ENCODE assay signal across 8 cellular contexts in genomic region chr1:47225430-47226100, GRCh38. TPM values are rescaled to one million over a fixed set of nuclear protein-coding genes. Genes with fewer than 3 reads are reported as not detected.
A peak's percentile ranks its signal among the peaks of the same experiment; 100 is the strongest.
DNase-seq lines count a peak whose midpoint lies in the region; ATAC-seq and TF ChIP-seq lines count a peak whose summit lies in the region.

No MANE protein-coding gene starts in this region.

- no peak for ATAC-seq in activated CD8-positive, alpha-beta memory T cell treated with anti-CD3 and anti-CD28 coated beads, Interleukin-2, amount 10 ng/mL, durations not matched to agents 7 days and 5 days
- ATAC-seq in right lobe of liver (peak; percentile 32 to 53 (median 34)), GM18517 (IDR thresholded peaks at IDR 0.05; ENCODE audit: unreplicated experiment) (no peak)

- no peak for TF ChIP-seq CTCF in right lobe of liver (IDR thresholded peaks at IDR 0.05)
- TF ChIP-seq CTCF in testis (IDR thresholded peaks at IDR 0.05) = no peak

- no peak for DNase-seq in activated CD8-positive, alpha-beta memory T cell treated with anti-CD3 and anti-CD28 coated beads, Interleukin-2, amount 10 ng/mL, durations not matched to agents 7 days and 5 days
- no peak for DNase-seq in activated CD8-positive, alpha-beta memory T cell treated with anti-CD3 and anti-CD28 coated beads, Interleukin-2, amount 50 U/mL, for 4 hours
- peak; percentile 27 for DNase-seq in adipocyte (ENCODE audit: low read depth)
- peak in 2 of 3 donors; percentile 41 to 52 for DNase-seq in right lobe of liver
- no peak for DNase-seq in testis
- DNase-seq in activated CD4-positive, CD25-positive, alpha-beta regulatory T cell treated with anti-CD3 and anti-CD28 coated beads, Interleukin-2, amount 50 U/mL, for 72 hours = no peak
- DNase-seq in 8988T = no peak

- H3K27me3 ChIP-seq in adipocyte (replicated peaks; ENCODE audit: control insufficient read depth, insufficient read depth, low read length) = peaks cover 89% of the 10 kb centered on the region
- peaks cover 4 to 29% of the 10 kb centered on the region in 2 donors for H3K27me3 ChIP-seq in right lobe of liver
- peaks cover 5% of the 10 kb centered on the region for H3K27me3 ChIP-seq in testis

- no peak overlapping the region for H3K9ac ChIP-seq in adipocyte (ENCODE audit: low read length)

- H3K36me3 ChIP-seq in adipocyte (ENCODE audit: control insufficient read depth, insufficient read depth, low read length, severe bottlenecking) (no peaks in the 10 kb centered on the region), right lobe of liver (no peaks in the 10 kb centered on the region), testis (ENCODE audit: low read depth, missing control alignments) (no peaks in the 10 kb centered on the region)

- H3K27ac ChIP-seq in right lobe of liver (peak overlapping the region in 1 of 3 donors; percentile 54), testis (no peak overlapping the region)

- peaks cover 52% of the 10 kb centered on the region for H3K27me3 Mint-ChIP-seq in activated CD8-positive, alpha-beta memory T cell treated with anti-CD3 and anti-CD28 coated beads, Interleukin-2, amount 10 ng/mL, durations not matched to agents 7 days and 5 days

- intact Hi-C loops in right lobe of liver (cut with DNase I) = no loop called here
- intact Hi-C loops in testis (cut with DNase I; ENCODE audit: low total_unique reads) = no loop called here

- H3K36me3 Mint-ChIP-seq in activated CD8-positive, alpha-beta memory T cell treated with anti-CD3 and anti-CD28 coated beads, Interleukin-2, amount 10 ng/mL, durations not matched to agents 7 days and 5 days = no peaks in the 10 kb centered on the region

- H3K4me1 ChIP-seq in adipocyte (ENCODE audit: control insufficient read depth, insufficient read depth, low read length) = no peaks in the 10 kb centered on the region
- H3K4me1 ChIP-seq in right lobe of liver = peaks cover 0 to 7% (median 2%) of the 10 kb centered on the region in 4 donors
- peaks cover 10% of the 10 kb centered on the region for H3K4me1 ChIP-seq in testis

- H3K4me3 Mint-ChIP-seq in activated CD8-positive, alpha-beta memory T cell treated with anti-CD3 and anti-CD28 coated beads, Interleukin-2, amount 10 ng/mL, durations not matched to agents 7 days and 5 days = peak overlapping the region; percentile 4

- H3K9me3 ChIP-seq in adipocyte (ENCODE audit: control insufficient read depth, low read length) (peaks cover 3% of the 10 kb centered on the region), right lobe of liver (no peaks in the 10 kb centered on the region), testis (no peaks in the 10 kb centered on the region)

- H3K27ac Mint-ChIP-seq in activated CD8-positive, alpha-beta memory T cell treated with anti-CD3 and anti-CD28 coated beads, Interleukin-2, amount 10 ng/mL, durations not matched to agents 7 days and 5 days = no peak overlapping the region

- no peaks in the 10 kb centered on the region for H3K9me3 Mint-ChIP-seq in activated CD8-positive, alpha-beta memory T cell treated with anti-CD3 and anti-CD28 coated beads, Interleukin-2, amount 10 ng/mL, durations not matched to agents 7 days and 5 days (ENCODE audit: low read depth)

- no peak for TF ChIP-seq POLR2A in right lobe of liver (IDR thresholded peaks at IDR 0.05)
- TF ChIP-seq POLR2A in testis (IDR thresholded peaks at IDR 0.05) = no peak

- CTCF ChIA-PET in activated CD8-positive, alpha-beta memory T cell treated with anti-CD3 and anti-CD28 coated beads, Interleukin-2, amount 10 ng/mL, durations not matched to agents 7 days and 5 days (lab: Charles Lee) = no interaction called here

- H3K4me3 ChIP-seq in adipocyte (ENCODE audit: low read length) (no peak overlapping the region), right lobe of liver (peak overlapping the region in 2 of 3 donors; percentile 16 to 21), testis (peak overlapping the region; percentile 36)

- peaks cover 8% of the 10 kb centered on the region for H3K4me1 Mint-ChIP-seq in activated CD8-positive, alpha-beta memory T cell treated with anti-CD3 and anti-CD28 coated beads, Interleukin-2, amount 10 ng/mL, durations not matched to agents 7 days and 5 days

- WGBS in right lobe of liver (ENCODE audit: insufficient coverage, low coverage, low lambda C conversion rate, missing lambda C conversion rate) = 4% methylated on average over 16 of the region's 79 CpGs
- 2% methylated on average over 20 to 46 of the region's 79 CpGs for whole genome bisulfite sequencing in testis, 2 donors

RNA-seq across cellular contexts. Expression of gene TAL1, which starts 6.5 kb away (rescaled TPM):
- not detected for total RNA-seq in activated CD8-positive, alpha-beta memory T cell treated with anti-CD3 and anti-CD28 coated beads, Interleukin-2, amount 10 ng/mL, durations not matched to agents 7 days and 5 days
- total RNA-seq in right lobe of liver (1 to 10 TPM in 4 of 6 experiments, under 1 TPM in 2; 0.43 to 4.5 (median 1.8) TPM), testis (1 to 10 TPM; 1.7 to 3.5 TPM)
- 2.3 TPM for polyA plus RNA-seq in testis (ENCODE audit: insufficient read depth, low read depth, low replicate concordance)

RNA-seq across cellular contexts. Expression of gene PDZK1IP1, which starts 35.7 kb away (rescaled TPM):
- total RNA-seq in activated CD8-positive, alpha-beta memory T cell treated with anti-CD3 and anti-CD28 coated beads, Interleukin-2, amount 10 ng/mL, durations not matched to agents 7 days and 5 days = not detected
- total RNA-seq in right lobe of liver = 10 to 100 TPM in 2 of 6 experiments, 1 to 10 TPM in 2, under 1 TPM in 2; 0.24 to 44.3 (median 5.4) TPM
- total RNA-seq in testis = 1 to 10 TPM; 1.5 to 8.6 TPM
- 13.9 TPM for polyA plus RNA-seq in testis (ENCODE audit: insufficient read depth, low read depth, low replicate concordance)

Comparison
In these comparisons a context has a peak if more than half of its experiments do, and no peak if none do; other contexts are left out.
1. ATAC-seq: peak in right lobe of liver (4 of 4); none in activated CD8-positive, alpha-beta memory T cell treated with anti-CD3 and anti-CD28 coated beads, Interleukin-2, amount 10 ng/mL, durations not matched to agents 7 days and 5 days (single experiment) and GM18517 (single experiment).
2. DNase-seq: peak in adipocyte (single experiment) and right lobe of liver (2 of 3); none in activated CD8-positive, alpha-beta memory T cell treated with anti-CD3 and anti-CD28 coated beads, Interleukin-2, amount 10 ng/mL, durations not matched to agents 7 days and 5 days (single experiment), activated CD8-positive, alpha-beta memory T cell treated with anti-CD3 and anti-CD28 coated beads, Interleukin-2, amount 50 U/mL, for 4 hours (single experiment), testis (single experiment), activated CD4-positive, CD25-positive, alpha-beta regulatory T cell treated with anti-CD3 and anti-CD28 coated beads, Interleukin-2, amount 50 U/mL, for 72 hours (single experiment) and 8988T (single experiment).